26 cellular contexts compared by ENCODE assay signal in the genomic region with DNA sequence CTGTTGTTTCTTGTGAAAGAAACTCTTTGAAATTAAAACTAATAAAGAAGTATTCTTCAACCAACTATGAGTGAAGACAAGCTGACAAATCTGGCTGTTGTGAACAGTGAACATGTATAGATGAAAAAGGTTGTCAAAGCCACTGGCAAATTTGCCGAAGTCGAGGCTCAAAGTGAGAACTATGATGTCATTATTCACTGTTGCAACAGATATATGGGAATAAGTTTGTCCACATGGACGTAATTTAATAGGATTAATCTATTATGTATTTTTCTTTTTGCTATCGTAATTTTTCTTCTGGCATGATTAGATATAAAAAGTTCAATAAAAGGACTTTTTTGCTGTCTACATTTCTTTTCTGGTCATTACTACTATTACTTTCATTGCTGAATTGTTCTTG.
"Had no signal": no experiment of that assay in that cellular context is flagged by ENCODE, and none has a peak within 500 bp of the region (broad histone marks: within the 10 kb centered on the region; RNA-seq: fewer than 3 reads in every experiment).

No MANE protein-coding gene starts in this region.

- H3K36me3 ChIP-seq: stomach, suprapubic skin, thoracic aorta, thyroid gland, tibial artery, tibial nerve, upper lobe of left lung, upper lobe of right lung, uterus, vagina had no signal

- H3K9me3 ChIP-seq: suprapubic skin, testis, thoracic aorta, thyroid gland, upper lobe of right lung, uterus, vagina had no signal

- H3K4me1 ChIP-seq: stomach, suprapubic skin, testis, thyroid gland, tibial artery, tibial nerve, upper lobe of left lung, upper lobe of right lung, uterus, vagina had no signal

- DNase-seq: stimulated activated CD4-positive, alpha-beta T cell treated with anti-CD3 and anti-CD28 coated beads, Interleukin-2, amount 100 ng/mL, for 48 hours; stimulated activated CD4-positive, alpha-beta T cell treated with anti-CD3 and anti-CD28 coated beads, Interleukin-4, amount 100 ng/mL, for 1 hour; stimulated activated CD4-positive, alpha-beta T cell treated with anti-CD3 and anti-CD28 coated beads, Interleukin-4, amount 100 ng/mL, for 24 hours; stimulated activated CD4-positive, alpha-beta T cell treated with anti-CD3 and anti-CD28 coated beads, Interleukin-4, amount 100 ng/mL, for 4 hours; stimulated activated CD8-positive, alpha-beta memory T cell treated with anti-CD3 and anti-CD28 coated beads, Interleukin-4, amount 100 ng/mL, for 48 hours; stimulated activated naive B cell treated with anti-CD40 and anti-IgM and Interleukin-4, amounts not matched to agents 10 μg/mL and 1 μg/mL and 100 μg/mL, for 72 hours; stimulated activated naive CD4-positive, alpha-beta T cell; stimulated activated naive CD4-positive, alpha-beta T cell treated with Interleukin-2 at 50 U/mL for 16 hours; stimulated activated naive CD8-positive, alpha-beta T cell treated with anti-CD3 and anti-CD28 coated beads, Interleukin-15, amount 100 ng/mL, for 72 hours; stimulated activated naive CD8-positive, alpha-beta T cell treated with anti-CD3 and anti-CD28 coated beads, Interleukin-15, Interleukin-2, amounts not matched to agents 100 U/mL and 50 U/mL, for 24 hours; stomach; substantia nigra; testis; thyroid gland; tibial artery; trophoblast cell; upper lobe of left lung; upper lobe of right lung; uterus had no signal

- H3K27me3 ChIP-seq: testis, thyroid gland, tibial artery, tibial nerve, upper lobe of left lung, upper lobe of right lung, uterus, vagina had no signal

- FAIRE-seq: urothelium cell line had no signal

- H3K27ac ChIP-seq: stomach, suprapubic skin, testis, thoracic aorta, thyroid gland, tibial artery, tibial nerve, upper lobe of left lung, upper lobe of right lung, uterus, vagina had no signal

- H3K4me3 ChIP-seq: stomach, suprapubic skin, testis, thoracic aorta, thyroid gland, tibial artery, tibial nerve, upper lobe of left lung, upper lobe of right lung, uterus, vagina had no signal

- ATAC-seq: stimulated activated effector memory CD8-positive, alpha-beta T cell treated with anti-CD3 and anti-CD28 coated beads, Interleukin-12 subunit alpha, Interleukin-12 subunit beta, amount 100 ng/mL, for 72 hours; stimulated activated memory B cell treated with anti-CD40 and anti-IgM and Interleukin-4, amounts not matched to agents 10 μg/mL and 1 μg/mL and 100 μg/mL, for 72 hours; stimulated activated naive B cell treated with anti-CD40 and anti-IgM and Interleukin-4, amounts not matched to agents 10 μg/mL and 1 μg/mL and 100 μg/mL, for 72 hours; stimulated activated naive CD8-positive, alpha-beta T cell treated with anti-CD3 and anti-CD28 coated beads, Interleukin-15, amount 100 ng/mL, for 72 hours; stimulated activated naive CD8-positive, alpha-beta T cell treated with anti-CD3 and anti-CD28 coated beads, Interleukin-15, Interleukin-2, amounts not matched to agents 100 U/mL and 50 U/mL, for 24 hours; upper lobe of right lung had no signal
